Comparison of ENCODE assay signal across 33 cellular contexts in genomic region chr9:81586786-81587185, GRCh38.
"Had no signal": no experiment of that assay in that cellular context is flagged by ENCODE, and none has a peak within 500 bp of the region (broad histone marks: within the 10 kb centered on the region; RNA-seq: fewer than 3 reads in every experiment).

No MANE protein-coding gene starts in this region.

- ATAC-seq: activated CD8-positive, alpha-beta T cell treated with anti-CD3 and anti-CD28 coated beads for 36 hours; activated T-cell treated with anti-CD3 and anti-CD28 coated beads, Interleukin-2, amount 50 U/mL, for 4 hours; activated T-helper 17 cell treated with anti-CD3 and anti-CD28 coated beads, Interleukin-2, amount 50 U/mL, for 72 hours; gastrocnemius medialis; stimulated activated memory B cell treated with anti-CD40 and anti-IgM and Interleukin-4, amounts not matched to agents 10 μg/mL and 1 μg/mL and 100 μg/mL, for 72 hours; stimulated activated naive CD8-positive, alpha-beta T cell treated with anti-CD3 and anti-CD28 coated beads, Interleukin-15, amount 100 ng/mL, for 72 hours; T-cell had no signal

- H3K9me3 ChIP-seq: gastrocnemius medialis, neutrophil, ovary, prostate gland, sigmoid colon, vagina had no signal

- H3K27me3 ChIP-seq: gastrocnemius medialis, neutrophil, ovary, sigmoid colon, vagina had no signal

- H3K4me1 Mint-ChIP-seq: activated B cell treated with CpG ODN at 0.5 μM for 24 hours; activated T-helper 17 cell treated with anti-CD3 and anti-CD28 coated beads, Interleukin-2, amount 50 U/mL, for 72 hours; central memory CD8-positive, alpha-beta T cell; stimulated activated memory B cell treated with anti-CD40 and anti-IgM and Interleukin-4, amounts not matched to agents 10 μg/mL and 1 μg/mL and 100 μg/mL, for 72 hours; T-cell had no signal

- H3K9me3 Mint-ChIP-seq: activated B cell treated with CpG ODN at 0.5 μM for 24 hours; activated CD8-positive, alpha-beta T cell treated with anti-CD3 and anti-CD28 coated beads for 36 hours; activated T-helper 17 cell treated with anti-CD3 and anti-CD28 coated beads, Interleukin-2, amount 50 U/mL, for 72 hours; mesothelial cell of epicardium; naive B cell; nephron progenitor cell; stimulated activated memory B cell treated with anti-CD40 and anti-IgM and Interleukin-4, amounts not matched to agents 10 μg/mL and 1 μg/mL and 100 μg/mL, for 72 hours; stimulated activated naive CD8-positive, alpha-beta T cell treated with anti-CD3 and anti-CD28 coated beads, Interleukin-15, amount 100 ng/mL, for 72 hours; T-cell; type B pancreatic cell had no signal

- H3K4me3 Mint-ChIP-seq: activated B cell treated with CpG ODN at 0.5 μM for 24 hours; activated CD8-positive, alpha-beta T cell treated with anti-CD3 and anti-CD28 coated beads for 36 hours; activated T-cell treated with anti-CD3 and anti-CD28 coated beads, Interleukin-2, amount 50 U/mL, for 4 hours; activated T-helper 17 cell treated with anti-CD3 and anti-CD28 coated beads, Interleukin-2, amount 50 U/mL, for 72 hours; central memory CD8-positive, alpha-beta T cell; mesothelial cell of epicardium; naive B cell; nephron progenitor cell; stimulated activated memory B cell treated with anti-CD40 and anti-IgM and Interleukin-4, amounts not matched to agents 10 μg/mL and 1 μg/mL and 100 μg/mL, for 72 hours; stimulated activated naive CD8-positive, alpha-beta T cell treated with anti-CD3 and anti-CD28 coated beads, Interleukin-15, amount 100 ng/mL, for 72 hours; T-cell had no signal

- H3K27ac Mint-ChIP-seq: activated B cell treated with CpG ODN at 0.5 μM for 24 hours; activated CD8-positive, alpha-beta T cell treated with anti-CD3 and anti-CD28 coated beads for 36 hours; activated T-helper 17 cell treated with anti-CD3 and anti-CD28 coated beads, Interleukin-2, amount 50 U/mL, for 72 hours; mesothelial cell of epicardium; naive B cell; stimulated activated memory B cell treated with anti-CD40 and anti-IgM and Interleukin-4, amounts not matched to agents 10 μg/mL and 1 μg/mL and 100 μg/mL, for 72 hours; stimulated activated naive CD8-positive, alpha-beta T cell treated with anti-CD3 and anti-CD28 coated beads, Interleukin-15, amount 100 ng/mL, for 72 hours; T-cell had no signal

- H3K27ac ChIP-seq: neutrophil, ovary, vagina had no signal

- DNase-seq: activated B cell treated with CpG ODN at 0.5 μM for 24 hours; activated CD4-positive, alpha-beta T cell treated with anti-CD3 and anti-CD28 coated beads, Interleukin-2, amount 50 U/mL, for 1 hour; activated CD8-positive, alpha-beta T cell treated with anti-CD3 and anti-CD28 coated beads for 36 hours; activated gamma-delta T cell treated with Interleukin-2 at 50 U/mL for 16 hours; activated naive CD4-positive, alpha-beta T cell treated with anti-CD3 and anti-CD28 coated beads, Interleukin-2, amount 50 U/mL, for 16 hours; activated T-cell treated with anti-CD3 and anti-CD28 coated beads, Interleukin-2, amount 50 U/mL, for 4 hours; amniotic stem cell; effector CD8-positive, alpha-beta T cell; erythroblast; gastrocnemius medialis; glutamatergic neuron; hippocampal formation; naive B cell; nephron progenitor cell; ovary; retina; sigmoid colon; small intestine; stimulated activated CD4-positive, alpha-beta T cell treated with anti-CD3 and anti-CD28 coated beads, Interleukin-1b, Interleukin-23, amount 100 ng/mL, for 48 hours; stimulated activated CD4-positive, alpha-beta T cell treated with anti-CD3 and anti-CD28 coated beads, Interleukin-4, amount 100 ng/mL, for 4 hours; stimulated activated CD8-positive, alpha-beta memory T cell treated with anti-CD3 and anti-CD28 coated beads, Interleukin-4, amount 100 ng/mL, for 48 hours; stimulated activated naive CD8-positive, alpha-beta T cell treated with anti-CD3 and anti-CD28 coated beads, Interleukin-15, amount 100 ng/mL, for 72 hours; T-cell had no signal

- H3K4me3 ChIP-seq: gastrocnemius medialis, ovary, prostate gland, sigmoid colon, vagina had no signal

- H3K27me3 Mint-ChIP-seq: activated B cell treated with CpG ODN at 0.5 μM for 24 hours; activated CD8-positive, alpha-beta T cell treated with anti-CD3 and anti-CD28 coated beads for 36 hours; activated T-helper 17 cell treated with anti-CD3 and anti-CD28 coated beads, Interleukin-2, amount 50 U/mL, for 72 hours; central memory CD8-positive, alpha-beta T cell; naive B cell; stimulated activated memory B cell treated with anti-CD40 and anti-IgM and Interleukin-4, amounts not matched to agents 10 μg/mL and 1 μg/mL and 100 μg/mL, for 72 hours; T-cell had no signal

- H3K36me3 ChIP-seq: ovary, prostate gland had no signal

- FAIRE-seq: colon, endometrium, small intestine had no signal

- H3K36me3 Mint-ChIP-seq: T-cell had no signal

- H3K4me1 ChIP-seq: gastrocnemius medialis, prostate gland, vagina had no signal
